ENCODE assay signal across 1 cellular context in the genomic region with DNA sequence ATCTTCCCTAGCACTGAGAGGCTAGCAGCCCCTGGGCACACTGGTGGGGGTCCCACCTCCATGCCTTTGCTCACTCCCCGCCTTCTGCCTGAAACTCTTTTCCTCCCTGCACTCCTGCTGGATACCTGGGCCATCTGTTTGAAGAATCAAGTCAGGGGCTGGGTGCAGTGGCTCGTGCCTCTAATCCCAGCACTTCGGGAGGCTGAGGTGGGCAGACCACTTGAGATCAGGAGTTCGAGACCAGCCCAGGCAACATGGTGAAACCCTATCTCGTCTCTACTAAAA.
TF ChIP-seq lines count a peak whose summit lies in the region.

No MANE protein-coding gene starts in this region.

TF ChIP-seq in endothelial cell of umbilical vein, 7 proteins besides CTCF, POLR2A, EP300 and RAD21:
- TF ChIP-seq MYC (IDR thresholded peaks at IDR 0.05; ENCODE audit: low read depth, low read length), result no peak
- TF ChIP-seq JUN (IDR thresholded peaks at IDR 0.05; ENCODE audit: borderline replicate concordance, insufficient read depth, insufficient read length, low read depth), result no peak
- TF ChIP-seq, protein P1, sequence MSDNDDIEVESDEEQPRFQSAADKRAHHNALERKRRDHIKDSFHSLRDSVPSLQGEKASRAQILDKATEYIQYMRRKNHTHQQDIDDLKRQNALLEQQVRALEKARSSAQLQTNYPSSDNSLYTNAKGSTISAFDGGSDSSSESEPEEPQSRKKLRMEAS (IDR thresholded peaks at IDR 0.05; ENCODE audit: insufficient read depth, insufficient read length), result no peak
- no peak for TF ChIP-seq POLR2AphosphoS5 (IDR thresholded peaks at IDR 0.05; ENCODE audit: insufficient read depth, low read depth, low read length)
